8 cellular contexts compared by ENCODE assay signal in genomic region chr17:41548844-41549595, GRCh38. TPM values are rescaled to one million over a fixed set of nuclear protein-coding genes. Genes with fewer than 3 reads are reported as not detected.
DNase-seq lines count a peak whose midpoint lies in the region; ATAC-seq and TF ChIP-seq lines count a peak whose summit lies in the region.

No MANE protein-coding gene starts in this region.

- H2BK15ac ChIP-seq in H9 (ENCODE audit: low read depth, low read length): no peak overlapping the region

- no peaks in the 10 kb centered on the region for H3K36me3 ChIP-seq in smooth muscle cell (ENCODE audit: low read depth)

- peaks cover 3 to 11% of the 10 kb centered on the region in 2 experiments; a peak in 4 of 5 replicates for H3K9me3 Mint-ChIP-seq in H9

- H4K91ac ChIP-seq in H9 (ENCODE audit: insufficient read length, low read depth, low read length): no peak overlapping the region

- H3K27me3 Mint-ChIP-seq in H9 (ENCODE audit: low read depth): peaks cover 19% of the 10 kb centered on the region

- H4K5ac ChIP-seq in H9 (ENCODE audit: insufficient read length, low read depth, low read length): no peak overlapping the region

- H2BK20ac ChIP-seq in H9 (ENCODE audit: low read depth, low read length, poor library complexity, severe bottlenecking): no peak overlapping the region

- no peak overlapping the region for H2BK12ac ChIP-seq in H9 (ENCODE audit: insufficient read length, low read depth, low read length)

- H3K14ac ChIP-seq in H9 (ENCODE audit: insufficient read depth, low read length): peak overlapping the region; percentile 68; the same call in 1 of the 2 replicates

- no peak overlapping the region for H3K4ac ChIP-seq in H9 (ENCODE audit: low read depth, low read length)

- peaks cover 24% of the 10 kb centered on the region for H3F3A ChIP-seq in smooth muscle cell (ENCODE audit: low read depth)

- H3K4me1 Mint-ChIP-seq in H9: peaks cover 31 to 44% of the 10 kb centered on the region in 2 experiments

- H3K9me3 ChIP-seq in H9 (ENCODE audit: control insufficient read depth, low read depth, low read length) (no peaks in the 10 kb centered on the region), smooth muscle cell (replicated peaks; ENCODE audit: low read depth) (no peaks in the 10 kb centered on the region)

- no peak overlapping the region for H2BK120ac ChIP-seq in H9 (ENCODE audit: low read depth, low read length, poor library complexity, severe bottlenecking)

- H3K4me1 ChIP-seq in H9 (ENCODE audit: insufficient read depth, low read length) (no peaks in the 10 kb centered on the region), smooth muscle cell (ENCODE audit: low read depth) (peaks cover 20% of the 10 kb centered on the region)

- H3K79me2 ChIP-seq in H9 (ENCODE audit: insufficient read depth, low read length) (no peaks in the 10 kb centered on the region), smooth muscle cell (ENCODE audit: low read depth) (no peaks in the 10 kb centered on the region)

- H3K23me2 ChIP-seq in H9 (ENCODE audit: insufficient read length, low read depth, low read length, poor library complexity, severe bottlenecking): no peaks in the 10 kb centered on the region

- H3K9ac ChIP-seq in H9 (ENCODE audit: extremely low read depth, insufficient read length, low read length): no peak overlapping the region
- H3K9ac ChIP-seq in smooth muscle cell (ENCODE audit: low read depth): peak overlapping the region; percentile 45

- no peaks in the 10 kb centered on the region for H3K79me1 ChIP-seq in H9 (ENCODE audit: insufficient read depth, low read depth, low read length, poor library complexity, severe bottlenecking)

- peaks cover 0 to 13% (median 1%) of the 10 kb centered on the region in 3 experiments; a peak in 4 of 7 replicates for H3K36me3 Mint-ChIP-seq in H9 (ENCODE audit: insufficient read depth in 1 of 3, low read depth in 3 of 3)

- no peak overlapping the region for H4K8ac ChIP-seq in H9 (replicated peaks; ENCODE audit: insufficient read length, low read depth, low read length)

- H3K4me3 ChIP-seq in cardiac fibroblast (replicated peaks in 1 of 2; ENCODE audit: low read depth in 2 of 2, low read length in 2 of 2) (peak overlapping the region in 1 of 2 donors; percentile 18), smooth muscle cell (peak overlapping the region; percentile 30)

- H2AFZ ChIP-seq in H9 (ENCODE audit: low read length) (peak overlapping the region; percentile 59), smooth muscle cell (ENCODE audit: low read depth) (peak overlapping the region; percentile 54)

- no peak overlapping the region for H3K27ac ChIP-seq in H9 (ENCODE audit: insufficient read length, low read depth, low read length)
- H3K27ac ChIP-seq in smooth muscle cell (ENCODE audit: low read depth): peak overlapping the region; percentile 83

- TF ChIP-seq CTCF in H9 (conservative IDR thresholded peaks at IDR 0.05) (peak; percentile 84), cardiac fibroblast (IDR thresholded peaks at IDR 0.05; ENCODE audit: low read depth, low read length) (peak; percentile 88), smooth muscle cell (IDR thresholded peaks at IDR 0.05; ENCODE audit: borderline replicate concordance, insufficient read depth, poor library complexity, severe bottlenecking) (peak; percentile 79)

- no peak overlapping the region for H2BK5ac ChIP-seq in H9 (ENCODE audit: insufficient read length, low read length)

- H3K4me2 ChIP-seq in H9 (ENCODE audit: insufficient read depth, insufficient read length, low read length) (peak overlapping the region; percentile 11), smooth muscle cell (peak overlapping the region; percentile 76)

- H2AK5ac ChIP-seq in H9 (ENCODE audit: insufficient read length, low read length): no peak overlapping the region

- peak overlapping the region in 2 of 3 experiments; percentile 86 to 95; a peak in 5 of 7 replicates for H3K27ac Mint-ChIP-seq in H9

- H4K20me1 ChIP-seq in H9 (ENCODE audit: control insufficient read depth, insufficient read depth, insufficient read length) (no peaks in the 10 kb centered on the region), smooth muscle cell (ENCODE audit: low read depth) (no peaks in the 10 kb centered on the region)

- peak overlapping the region; percentile 27 to 34; a peak in 1 of 5 replicates for H3K4me3 Mint-ChIP-seq in H9

- no peaks in the 10 kb centered on the region for H3K27me3 ChIP-seq in H9 (ENCODE audit: insufficient read depth, low read length)
- H3K27me3 ChIP-seq in smooth muscle cell (ENCODE audit: low read depth): no peaks in the 10 kb centered on the region

- ATAC-seq in GM18502 (IDR thresholded peaks at IDR 0.05; ENCODE audit: poor library complexity, unreplicated experiment): no peak

- H3K18ac ChIP-seq in H9 (ENCODE audit: insufficient read length, low read depth, low read length): peak overlapping the region; percentile 59

- no peak overlapping the region for H3K56ac ChIP-seq in H9 (ENCODE audit: insufficient read length, low read depth, low read length)

- no peak overlapping the region for H3T11ph ChIP-seq in H9 (ENCODE audit: low read length)

- H3K23ac ChIP-seq in H9 (ENCODE audit: insufficient read length, low read depth, low read length): no peak overlapping the region

- no CpG with 5 or more reads among the region's 25 CpGs for WGBS in H9 (ENCODE audit: extremely low coverage, insufficient read length, low lambda C conversion rate)
- WGBS in smooth muscle cell (ENCODE audit: low lambda C conversion rate): 2% methylated on average over 25 of the region's 25 CpGs

- DNase-seq in CMK (ENCODE audit: low read depth): peak; percentile 24
- peak; percentile 97 for DNase-seq in H9
- DNase-seq in NCI-H2196 (lab: John Stamatoyannopoulos, UW; ENCODE audit: unreplicated experiment): peak; percentile 76
- peak; percentile 62 to 70 (median 68) for DNase-seq in activated CD4-positive, CD25-positive, alpha-beta regulatory T cell (lab: John Stamatoyannopoulos, UW)
- DNase-seq in cardiac fibroblast (ENCODE audit: low read depth in 2 of 2): peak; percentile 87 to 91
- peak; percentile 90 for DNase-seq in inferior parietal cortex (ENCODE audit: extremely low spot score)
- peak; percentile 73 for DNase-seq in smooth muscle cell (lab: John Stamatoyannopoulos, UW; ENCODE audit: unreplicated experiment)

RNA-seq across cellular contexts. Expression of gene KRT19, which starts 20.9 kb away (rescaled TPM):
- total RNA-seq in H9 (2021): 134 and 143 TPM in 2 replicates
- total RNA-seq in smooth muscle cell: 539 and 722 TPM in 2 replicates
- polyA plus RNA-seq in smooth muscle cell: 454 and 1,762 TPM in 2 replicates

RNA-seq across cellular contexts. Expression of gene KRT9, which starts 22.8 kb away (rescaled TPM):
- not detected in 2 replicates for total RNA-seq in H9 (2021)
- total RNA-seq in smooth muscle cell: 0.22 and 1.3 TPM in 2 replicates
- not detected in 2 replicates for polyA plus RNA-seq in smooth muscle cell

RNA-seq across cellular contexts. Expression of gene KRT15, which starts 30.3 kb away (rescaled TPM):
- total RNA-seq in H9 (2021) (0.35 and 0.87 TPM in 2 replicates), smooth muscle cell (0.49 and 1.7 TPM in 2 replicates)
- polyA plus RNA-seq in smooth muscle cell: 0.93 and 1.3 TPM in 2 replicates

RNA-seq across cellular contexts. Expression of gene KRT14, which starts 37.7 kb away (rescaled TPM):
- total RNA-seq in H9 (2021): not detected in 2 replicates
- 235 and 348 TPM in 2 replicates for total RNA-seq in smooth muscle cell
- 193 and 492 TPM in 2 replicates for polyA plus RNA-seq in smooth muscle cell

RNA-seq across cellular contexts. Expression of gene KRT13, which starts 43.6 kb away (rescaled TPM):
- not detected in 2 replicates for total RNA-seq in H9 (2021)
- total RNA-seq in smooth muscle cell: 3.7 and 5.2 TPM in 2 replicates
- 1.7 and 3.8 TPM in 2 replicates for polyA plus RNA-seq in smooth muscle cell

Comparison
In these comparisons a context has a peak if more than half of its experiments do, and no peak if none do; other contexts are left out.
1. DNase-seq: peak in every context shown above with its lines; median percentile 97 in H9; 90 in inferior parietal cortex; 89 in cardiac fibroblast; 76 in NCI-H2196; 73 in smooth muscle cell; 68 in activated CD4-positive, CD25-positive, alpha-beta regulatory T cell; 24 in CMK.